ENCODE assay signal across 8 cellular contexts in the genomic region with DNA sequence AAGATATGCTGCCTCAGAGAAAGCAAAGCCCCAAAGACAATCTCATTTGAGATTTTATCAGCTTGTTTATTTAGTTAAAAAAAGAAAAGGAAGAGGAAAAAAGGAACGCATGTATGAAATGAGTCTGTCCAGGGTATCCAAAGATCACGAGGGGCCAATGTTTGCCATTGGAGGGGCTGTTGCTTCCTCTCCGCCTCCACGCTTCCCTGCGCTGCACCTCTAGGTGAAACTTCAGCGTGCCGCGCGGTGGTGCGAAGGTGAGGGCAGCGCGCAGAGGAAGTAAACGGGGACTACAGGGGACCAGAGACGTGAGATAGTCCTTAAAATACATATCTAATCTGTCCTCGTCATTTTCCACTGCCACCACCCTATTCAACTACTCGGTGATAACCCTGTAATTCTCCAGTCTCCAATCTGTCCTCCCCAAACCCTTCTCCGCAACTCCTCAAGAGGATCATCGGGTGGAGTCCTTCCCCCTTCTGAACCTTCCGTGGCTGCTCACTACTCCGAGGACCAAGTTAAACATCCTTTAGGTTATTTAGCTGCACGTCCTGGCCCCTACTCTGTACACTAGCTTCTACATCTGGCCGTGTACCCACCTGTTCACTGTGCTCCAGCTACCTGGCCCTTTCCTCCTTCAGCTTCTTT. TPM values are rescaled to one million over a fixed set of nuclear protein-coding genes. Genes with fewer than 3 reads are reported as not detected.
A peak's percentile ranks its signal among the peaks of the same experiment; 100 is the strongest.
DNase-seq lines count a peak whose midpoint lies in the region; ATAC-seq lines count a peak whose summit lies in the region.

No MANE protein-coding gene starts in this region.

- H3K27me3 Mint-ChIP-seq in activated T-cell treated with anti-CD3 and anti-CD28 coated beads, Interleukin-2, amount 50 U/mL, for 4 hours (ENCODE audit: low read depth), result peaks cover 47% of the 10 kb centered on the region
- H3K27me3 Mint-ChIP-seq in stimulated activated naive CD8-positive, alpha-beta T cell treated with anti-CD3 and anti-CD28 coated beads, Interleukin-15, Interleukin-2, amounts not matched to agents 100 ng/mL and 50 ng/mL, for 24 hours, result peaks cover 58% of the 10 kb centered on the region

- H3K36me3 Mint-ChIP-seq in activated T-cell treated with anti-CD3 and anti-CD28 coated beads, Interleukin-2, amount 50 U/mL, for 4 hours (ENCODE audit: insufficient read depth), result no peaks in the 10 kb centered on the region
- no peaks in the 10 kb centered on the region for H3K36me3 Mint-ChIP-seq in stimulated activated naive CD8-positive, alpha-beta T cell treated with anti-CD3 and anti-CD28 coated beads, Interleukin-15, Interleukin-2, amounts not matched to agents 100 ng/mL and 50 ng/mL, for 24 hours (ENCODE audit: low read depth)

- no peak overlapping the region for H3K27ac Mint-ChIP-seq in stimulated activated naive CD8-positive, alpha-beta T cell treated with anti-CD3 and anti-CD28 coated beads, Interleukin-15, Interleukin-2, amounts not matched to agents 100 ng/mL and 50 ng/mL, for 24 hours

- H3K4me1 Mint-ChIP-seq in activated T-cell treated with anti-CD3 and anti-CD28 coated beads, Interleukin-2, amount 50 U/mL, for 4 hours (ENCODE audit: low read depth), result peaks cover 14% of the 10 kb centered on the region
- peaks cover 19% of the 10 kb centered on the region for H3K4me1 Mint-ChIP-seq in stimulated activated naive CD8-positive, alpha-beta T cell treated with anti-CD3 and anti-CD28 coated beads, Interleukin-15, Interleukin-2, amounts not matched to agents 100 ng/mL and 50 ng/mL, for 24 hours (ENCODE audit: low read depth)

- DNase-seq in DMS 273 (lab: John Stamatoyannopoulos, UW; ENCODE audit: unreplicated experiment) (peak; percentile 28), DMS 273 treated with DMSO at 0.1 percent for 48 hours (lab: John Stamatoyannopoulos, UW) (no peak), left kidney (ENCODE audit: low read depth, low spot score) (peak; percentile 27), globus pallidus (ENCODE audit: low spot score) (no peak), NCI-H187 (lab: John Stamatoyannopoulos, UW) (no peak), KG1 (lab: John Stamatoyannopoulos, UW) (no peak)
- no peak for DNase-seq in activated T-cell treated with anti-CD3 and anti-CD28 coated beads, Interleukin-2, amount 50 U/mL, for 4 hours

- no peaks in the 10 kb centered on the region for H3K9me3 Mint-ChIP-seq in activated T-cell treated with anti-CD3 and anti-CD28 coated beads, Interleukin-2, amount 50 U/mL, for 4 hours
- no peaks in the 10 kb centered on the region for H3K9me3 Mint-ChIP-seq in stimulated activated naive CD8-positive, alpha-beta T cell treated with anti-CD3 and anti-CD28 coated beads, Interleukin-15, Interleukin-2, amounts not matched to agents 100 ng/mL and 50 ng/mL, for 24 hours

- H3K4me3 Mint-ChIP-seq in activated T-cell treated with anti-CD3 and anti-CD28 coated beads, Interleukin-2, amount 50 U/mL, for 4 hours, result peak overlapping the region; percentile 81
- H3K4me3 Mint-ChIP-seq in stimulated activated naive CD8-positive, alpha-beta T cell treated with anti-CD3 and anti-CD28 coated beads, Interleukin-15, Interleukin-2, amounts not matched to agents 100 ng/mL and 50 ng/mL, for 24 hours, result peak overlapping the region; percentile 79

- no peak for ATAC-seq in activated T-cell treated with anti-CD3 and anti-CD28 coated beads, Interleukin-2, amount 50 U/mL, for 4 hours

RNA-seq across cellular contexts. Expression of a gene that starts 1.1 kb away (rescaled TPM):
- 1 to 10 TPM; 1.5 to 1.9 (median 1.5) TPM for total RNA-seq in activated T-cell treated with anti-CD3 and anti-CD28 coated beads, Interleukin-2, amount 50 U/mL, for 4 hours

RNA-seq across cellular contexts. Expression of a gene that starts 55.7 kb away (rescaled TPM):
- under 1 TPM in 2 of 3 donors, not detected in 1; 0.03 TPM for total RNA-seq in activated T-cell treated with anti-CD3 and anti-CD28 coated beads, Interleukin-2, amount 50 U/mL, for 4 hours

Comparison
In these comparisons a context has a peak if more than half of its experiments do, and no peak if none do; other contexts are left out.
1. DNase-seq: peak in DMS 273 (single experiment) and left kidney (single experiment); none in DMS 273 treated with DMSO at 0.1 percent for 48 hours (single experiment), activated T-cell treated with anti-CD3 and anti-CD28 coated beads, Interleukin-2, amount 50 U/mL, for 4 hours (single experiment), globus pallidus (single experiment), NCI-H187 (0 of 2) and KG1 (single experiment).